In the genomic region with DNA sequence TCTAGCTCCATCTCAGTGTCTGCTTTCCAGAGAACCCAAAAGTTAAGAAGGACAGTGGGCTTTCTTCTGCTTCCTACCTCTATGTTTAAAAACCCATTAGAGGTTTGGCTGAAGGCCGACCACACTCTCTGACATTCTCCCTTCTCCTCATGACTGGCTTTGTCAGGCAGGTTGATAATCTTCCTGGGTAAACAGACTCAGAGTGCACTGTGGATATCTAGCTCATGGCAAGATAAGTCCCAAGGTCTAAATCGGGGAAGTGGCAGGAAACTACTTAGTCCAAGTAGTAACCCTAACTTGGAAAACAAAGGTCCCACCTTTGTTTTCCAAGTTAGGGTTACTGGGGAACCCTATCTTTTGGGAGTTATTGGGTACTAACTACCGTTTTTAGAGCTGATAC, we compare ENCODE assay signal across 19 cellular contexts.
"Had no signal": no experiment of that assay in that cellular context is flagged by ENCODE, and none has a peak within 500 bp of the region (broad histone marks: within the 10 kb centered on the region; RNA-seq: fewer than 3 reads in every experiment).

No MANE protein-coding gene starts in this region.

- H3K9me3 ChIP-seq: colonic mucosa, esophagus muscularis mucosa, gastroesophageal sphincter, heart left ventricle, left lung, lower lobe of right lung, mucosa of descending colon had no signal

- H3K27ac ChIP-seq: colonic mucosa, esophagus muscularis mucosa, foreskin keratinocyte, gastroesophageal sphincter, heart left ventricle, left lung, lower lobe of right lung had no signal

- ATAC-seq: effector memory CD8-positive, alpha-beta T cell; foreskin keratinocyte; gastroesophageal sphincter; heart left ventricle; left cardiac atrium; left lung; left ventricle myocardium superior; lower lobe of right lung; mucosa of descending colon had no signal

- H3K4me3 ChIP-seq: colonic mucosa, esophagus muscularis mucosa, gastroesophageal sphincter, heart left ventricle, left lung, lower lobe of right lung, mucosa of descending colon had no signal

- DNase-seq: colonic mucosa; cortex of kidney; effector CD8-positive, alpha-beta T cell; effector memory CD8-positive, alpha-beta T cell; foreskin keratinocyte; heart left ventricle; hippocampal formation; left cardiac atrium; left lung; left ventricle myocardium superior; lower lobe of right lung; mesenchymal stem cell; mucosa of descending colon had no signal

- FAIRE-seq: endothelial cell of umbilical vein, frontal cortex, islet of Langerhans, keratinocyte had no signal

- H3K27me3 ChIP-seq: colonic mucosa, esophagus muscularis mucosa, foreskin keratinocyte, gastroesophageal sphincter, heart left ventricle, left lung had no signal

- H3K4me1 ChIP-seq: colonic mucosa, esophagus muscularis mucosa, foreskin keratinocyte, gastroesophageal sphincter, heart left ventricle, left lung, lower lobe of right lung had no signal

- H3K36me3 ChIP-seq: colonic mucosa, esophagus muscularis mucosa, gastroesophageal sphincter, heart left ventricle, left lung, lower lobe of right lung had no signal
